ENCODE assay signal across 10 cellular contexts in the genomic region with DNA sequence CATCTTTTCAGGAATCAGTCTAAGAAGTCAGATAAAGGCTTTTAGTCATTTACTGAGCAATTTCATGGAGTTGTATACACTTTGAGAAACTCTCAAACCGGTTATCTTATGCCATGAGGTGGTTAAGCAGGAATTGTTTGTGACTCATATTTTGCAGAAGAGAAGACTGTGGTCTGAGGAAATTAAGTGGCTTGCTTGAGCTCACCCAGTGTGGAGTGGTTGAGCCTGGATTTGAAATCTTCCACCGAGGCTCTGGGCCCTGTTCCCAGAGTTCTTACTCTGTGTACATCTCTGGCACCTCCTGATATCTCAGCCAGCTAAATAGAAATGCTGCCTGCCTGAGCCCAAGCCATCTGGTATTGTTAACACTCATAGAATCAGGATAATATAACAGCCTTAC. TPM values are rescaled to one million over a fixed set of nuclear protein-coding genes. Genes with fewer than 3 reads are reported as not detected.
A peak's percentile ranks its signal among the peaks of the same experiment; 100 is the strongest.
DNase-seq lines count a peak whose midpoint lies in the region; ATAC-seq, FAIRE-seq and TF ChIP-seq lines count a peak whose summit lies in the region.
"Had no signal": no experiment of that assay in that cellular context is flagged by ENCODE, and none has a peak within 500 bp of the region (broad histone marks: within the 10 kb centered on the region; RNA-seq: fewer than 3 reads in every experiment).

No MANE protein-coding gene starts in this region.

- no peak overlapping the region for H3K4me3 ChIP-seq in GM23338

- peak; percentile 94 for ATAC-seq in Right ventricle myocardium inferior
- peak; percentile 98 for ATAC-seq in activated T-helper 17 cell treated with anti-CD3 and anti-CD28 coated beads, Interleukin-2, amount 50 U/mL, for 72 hours (replicated peaks)
- ATAC-seq in GM23338: no peak
- ATAC-seq in HG03439 (IDR thresholded peaks at IDR 0.05; ENCODE audit: unreplicated experiment): no peak

- no peak for TF ChIP-seq CTCF in GM23338 (conservative IDR thresholded peaks at IDR 0.05; ENCODE audit: low read depth in 2 of 2)

- H3F3A ChIP-seq in GM23338 (replicated peaks; ENCODE audit: low read depth): no peaks in the 10 kb centered on the region

- H3K79me2 ChIP-seq in GM23338 (replicated peaks; ENCODE audit: insufficient read depth): no peaks in the 10 kb centered on the region

- H3K9me2 ChIP-seq in GM23338 (ENCODE audit: insufficient read depth): 0 out of 2 replicates have a peak, but pooled peaks cover 3% of the 10 kb centered on the region

- H3K27me3 Mint-ChIP-seq in activated T-helper 17 cell treated with anti-CD3 and anti-CD28 coated beads, Interleukin-2, amount 50 U/mL, for 72 hours: no peaks in the 10 kb centered on the region
- no peaks in the 10 kb centered on the region for H3K27me3 Mint-ChIP-seq in GM23338 (ENCODE audit: insufficient read depth, low read depth, poor library complexity)

- intact Hi-C loops in Right ventricle myocardium inferior (cut with DNase I): no loop called here
- intact Hi-C loops in cardiac septum (cut with DNase I): no loop called here

- no peaks in the 10 kb centered on the region for H3K36me3 Mint-ChIP-seq in activated T-helper 17 cell treated with anti-CD3 and anti-CD28 coated beads, Interleukin-2, amount 50 U/mL, for 72 hours (ENCODE audit: low read depth)
- H3K36me3 Mint-ChIP-seq in GM23338 (ENCODE audit: low read depth): no peaks in the 10 kb centered on the region
- H3K36me3 Mint-ChIP-seq: memory B cell had no signal

- no peaks in the 10 kb centered on the region for H3K27me3 ChIP-seq in GM23338 (ENCODE audit: insufficient read depth)

- no peaks in the 10 kb centered on the region for H3K9me3 Mint-ChIP-seq in activated T-helper 17 cell treated with anti-CD3 and anti-CD28 coated beads, Interleukin-2, amount 50 U/mL, for 72 hours
- H3K9me3 Mint-ChIP-seq in GM23338: no peaks in the 10 kb centered on the region

- no peaks in the 10 kb centered on the region for H4K20me1 ChIP-seq in GM23338 (replicated peaks; ENCODE audit: insufficient read depth)

- H3K36me3 ChIP-seq in GM23338 (ENCODE audit: insufficient read depth): no peaks in the 10 kb centered on the region

- peak overlapping the region; percentile 38 for H3K4me3 Mint-ChIP-seq in activated T-helper 17 cell treated with anti-CD3 and anti-CD28 coated beads, Interleukin-2, amount 50 U/mL, for 72 hours
- no peak overlapping the region for H3K4me3 Mint-ChIP-seq in GM23338
- H3K4me3 Mint-ChIP-seq: memory B cell had no signal

- no peak overlapping the region for H3K27ac ChIP-seq in GM23338 (ENCODE audit: low read depth)

- no peaks in the 10 kb centered on the region for H3K4me1 ChIP-seq in GM23338 (ENCODE audit: insufficient read depth)

- H2AFZ ChIP-seq in GM23338: no peak overlapping the region

- no peak overlapping the region for H3K4me2 ChIP-seq in GM23338

- FAIRE-seq in urothelium cell line (lab: Jason Lieb, UNC): no peak

- no peak for DNase-seq in Right ventricle myocardium inferior (ENCODE audit: missing footprints)
- no peak for DNase-seq in cardiac septum (ENCODE audit: low spot score)
- peak; percentile 98 for DNase-seq in iris pigment epithelial cell (ENCODE audit: low read depth)
- DNase-seq in urothelium cell line (ENCODE audit: low spot score): peak; percentile 23
- no peak for DNase-seq in HUDEP-2 (lab: John Stamatoyannopoulos, UW; ENCODE audit: unreplicated experiment in 76 of 76)
- DNase-seq in GM23338 (ENCODE audit: low spot score): no peak
- DNase-seq: DMS 273 treated with DMSO at 0.1 percent for 48 hours had no signal

- H3K4me1 Mint-ChIP-seq in activated T-helper 17 cell treated with anti-CD3 and anti-CD28 coated beads, Interleukin-2, amount 50 U/mL, for 72 hours: peaks cover 18% of the 10 kb centered on the region
- H3K4me1 Mint-ChIP-seq in GM23338: peaks cover 6% of the 10 kb centered on the region; the same call in 2 of the 3 replicates

- H3K27ac Mint-ChIP-seq in activated T-helper 17 cell treated with anti-CD3 and anti-CD28 coated beads, Interleukin-2, amount 50 U/mL, for 72 hours: peak overlapping the region; percentile 51
- no peak overlapping the region for H3K27ac Mint-ChIP-seq in GM23338
- H3K27ac Mint-ChIP-seq: memory B cell had no signal

TF ChIP-seq in GM23338, 12 proteins besides CTCF, POLR2A, EP300 and RAD21 (continues in another document):
- TF ChIP-seq EZH2 (IDR thresholded peaks at IDR 0.05; ENCODE audit: low read depth, unreplicated experiment) (no peak), EZH2phosphoT487 (IDR thresholded peaks at IDR 0.05; ENCODE audit: unreplicated experiment) (no peak), ZNF331 (CRISPR knock-in tag; IDR thresholded peaks at IDR 0.05; ENCODE audit: low read depth) (no peak), ZNF114 (CRISPR knock-in tag; IDR thresholded peaks at IDR 0.05) (no peak), CREB1 (CRISPR knock-in tag; IDR thresholded peaks at IDR 0.05; ENCODE audit: low read depth) (no peak), NANOG (IDR thresholded peaks at IDR 0.05; ENCODE audit: borderline replicate concordance) (no peak), STAT1 (IDR thresholded peaks at IDR 0.05; ENCODE audit: unreplicated experiment) (no peak), POLR2AphosphoS5 (IDR thresholded peaks at IDR 0.05; ENCODE audit: low read depth) (no peak)
- TF ChIP-seq, protein P1, sequence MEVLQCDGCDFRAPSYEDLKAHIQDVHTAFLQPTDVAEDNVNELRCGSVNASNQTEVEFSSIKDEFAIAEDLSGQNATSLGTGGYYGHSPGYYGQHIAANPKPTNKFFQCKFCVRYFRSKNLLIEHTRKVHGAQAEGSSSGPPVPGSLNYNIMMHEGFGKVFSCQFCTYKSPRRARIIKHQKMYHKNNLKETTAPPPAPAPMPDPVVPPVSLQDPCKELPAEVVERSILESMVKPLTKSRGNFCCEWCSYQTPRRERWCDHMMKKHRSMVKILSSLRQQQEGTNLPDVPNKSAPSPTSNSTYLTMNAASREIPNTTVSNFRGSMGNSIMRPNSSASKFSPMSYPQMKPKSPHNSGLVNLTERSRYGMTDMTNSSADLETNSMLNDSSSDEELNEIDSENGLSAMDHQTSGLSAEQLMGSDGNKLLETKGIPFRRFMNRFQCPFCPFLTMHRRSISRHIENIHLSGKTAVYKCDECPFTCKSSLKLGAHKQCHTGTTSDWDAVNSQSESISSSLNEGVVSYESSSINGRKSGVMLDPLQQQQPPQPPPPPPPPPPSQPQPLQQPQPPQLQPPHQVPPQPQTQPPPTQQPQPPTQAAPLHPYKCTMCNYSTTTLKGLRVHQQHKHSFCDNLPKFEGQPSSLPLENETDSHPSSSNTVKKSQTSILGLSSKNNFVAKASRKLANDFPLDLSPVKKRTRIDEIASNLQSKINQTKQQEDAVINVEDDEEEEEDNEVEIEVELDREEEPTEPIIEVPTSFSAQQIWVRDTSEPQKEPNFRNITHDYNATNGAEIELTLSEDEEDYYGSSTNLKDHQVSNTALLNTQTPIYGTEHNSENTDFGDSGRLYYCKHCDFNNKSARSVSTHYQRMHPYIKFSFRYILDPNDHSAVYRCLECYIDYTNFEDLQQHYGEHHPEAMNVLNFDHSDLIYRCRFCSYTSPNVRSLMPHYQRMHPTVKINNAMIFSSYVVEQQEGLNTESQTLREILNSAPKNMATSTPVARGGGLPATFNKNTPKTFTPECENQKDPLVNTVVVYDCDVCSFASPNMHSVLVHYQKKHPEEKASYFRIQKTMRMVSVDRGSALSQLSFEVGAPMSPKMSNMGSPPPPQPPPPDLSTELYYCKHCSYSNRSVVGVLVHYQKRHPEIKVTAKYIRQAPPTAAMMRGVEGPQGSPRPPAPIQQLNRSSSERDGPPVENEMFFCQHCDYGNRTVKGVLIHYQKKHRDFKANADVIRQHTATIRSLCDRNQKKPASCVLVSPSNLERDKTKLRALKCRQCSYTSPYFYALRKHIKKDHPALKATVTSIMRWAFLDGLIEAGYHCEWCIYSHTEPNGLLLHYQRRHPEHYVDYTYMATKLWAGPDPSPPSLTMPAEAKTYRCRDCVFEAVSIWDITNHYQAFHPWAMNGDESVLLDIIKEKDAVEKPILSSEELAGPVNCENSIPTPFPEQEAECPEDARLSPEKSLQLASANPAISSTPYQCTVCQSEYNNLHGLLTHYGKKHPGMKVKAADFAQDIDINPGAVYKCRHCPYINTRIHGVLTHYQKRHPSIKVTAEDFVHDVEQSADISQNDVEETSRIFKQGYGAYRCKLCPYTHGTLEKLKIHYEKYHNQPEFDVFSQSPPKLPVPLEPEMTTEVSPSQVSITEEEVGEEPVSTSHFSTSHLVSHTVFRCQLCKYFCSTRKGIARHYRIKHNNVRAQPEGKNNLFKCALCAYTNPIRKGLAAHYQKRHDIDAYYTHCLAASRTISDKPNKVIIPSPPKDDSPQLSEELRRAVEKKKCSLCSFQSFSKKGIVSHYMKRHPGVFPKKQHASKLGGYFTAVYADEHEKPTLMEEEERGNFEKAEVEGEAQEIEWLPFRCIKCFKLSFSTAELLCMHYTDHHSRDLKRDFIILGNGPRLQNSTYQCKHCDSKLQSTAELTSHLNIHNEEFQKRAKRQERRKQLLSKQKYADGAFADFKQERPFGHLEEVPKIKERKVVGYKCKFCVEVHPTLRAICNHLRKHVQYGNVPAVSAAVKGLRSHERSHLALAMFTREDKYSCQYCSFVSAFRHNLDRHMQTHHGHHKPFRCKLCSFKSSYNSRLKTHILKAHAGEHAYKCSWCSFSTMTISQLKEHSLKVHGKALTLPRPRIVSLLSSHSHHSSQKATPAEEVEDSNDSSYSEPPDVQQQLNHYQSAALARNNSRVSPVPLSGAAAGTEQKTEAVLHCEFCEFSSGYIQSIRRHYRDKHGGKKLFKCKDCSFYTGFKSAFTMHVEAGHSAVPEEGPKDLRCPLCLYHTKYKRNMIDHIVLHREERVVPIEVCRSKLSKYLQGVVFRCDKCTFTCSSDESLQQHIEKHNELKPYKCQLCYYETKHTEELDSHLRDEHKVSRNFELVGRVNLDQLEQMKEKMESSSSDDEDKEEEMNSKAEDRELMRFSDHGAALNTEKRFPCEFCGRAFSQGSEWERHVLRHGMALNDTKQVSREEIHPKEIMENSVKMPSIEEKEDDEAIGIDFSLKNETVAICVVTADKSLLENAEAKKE (CRISPR knock-in tag; IDR thresholded peaks at IDR 0.05): no peak
- TF ChIP-seq, protein P2, sequence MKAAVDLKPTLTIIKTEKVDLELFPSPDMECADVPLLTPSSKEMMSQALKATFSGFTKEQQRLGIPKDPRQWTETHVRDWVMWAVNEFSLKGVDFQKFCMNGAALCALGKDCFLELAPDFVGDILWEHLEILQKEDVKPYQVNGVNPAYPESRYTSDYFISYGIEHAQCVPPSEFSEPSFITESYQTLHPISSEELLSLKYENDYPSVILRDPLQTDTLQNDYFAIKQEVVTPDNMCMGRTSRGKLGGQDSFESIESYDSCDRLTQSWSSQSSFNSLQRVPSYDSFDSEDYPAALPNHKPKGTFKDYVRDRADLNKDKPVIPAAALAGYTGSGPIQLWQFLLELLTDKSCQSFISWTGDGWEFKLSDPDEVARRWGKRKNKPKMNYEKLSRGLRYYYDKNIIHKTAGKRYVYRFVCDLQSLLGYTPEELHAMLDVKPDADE (IDR thresholded peaks at IDR 0.05): no peak

RNA-seq across cellular contexts. Expression of a gene that starts 37.8 kb away (rescaled TPM):
- total RNA-seq in Right ventricle myocardium inferior (95.5 TPM), cardiac septum (67.4 TPM)
- total RNA-seq in activated T-helper 17 cell treated with anti-CD3 and anti-CD28 coated beads, Interleukin-2, amount 50 U/mL, for 72 hours: 100 to 1,000 TPM in 1 of 2 donors, 10 to 100 TPM in 1; 67.5 to 143 TPM
- total RNA-seq in GM23338 (2014; rRNA removed; shearing (Covaris generic)): 5.4 and 5.9 TPM in 2 replicates
- polyA plus RNA-seq in GM23338 (2016; fragmentation: Nextera tagmentation; extraction: Ambion mirVana): 2.5 and 2.6 TPM in 2 replicates

Comparison
In these comparisons a context has a peak if more than half of its experiments do, and no peak if none do; other contexts are left out.
1. ATAC-seq: peak in Right ventricle myocardium inferior (single experiment) and activated T-helper 17 cell treated with anti-CD3 and anti-CD28 coated beads, Interleukin-2, amount 50 U/mL, for 72 hours (single experiment); none in GM23338 (single experiment) and HG03439 (single experiment).
2. DNase-seq: peak in iris pigment epithelial cell (single experiment) and urothelium cell line (single experiment); none in Right ventricle myocardium inferior (single experiment), cardiac septum (single experiment), HUDEP-2 (0 of 76) and GM23338 (single experiment).